Comparison of ENCODE assay signal across 24 cellular contexts in the genomic region with DNA sequence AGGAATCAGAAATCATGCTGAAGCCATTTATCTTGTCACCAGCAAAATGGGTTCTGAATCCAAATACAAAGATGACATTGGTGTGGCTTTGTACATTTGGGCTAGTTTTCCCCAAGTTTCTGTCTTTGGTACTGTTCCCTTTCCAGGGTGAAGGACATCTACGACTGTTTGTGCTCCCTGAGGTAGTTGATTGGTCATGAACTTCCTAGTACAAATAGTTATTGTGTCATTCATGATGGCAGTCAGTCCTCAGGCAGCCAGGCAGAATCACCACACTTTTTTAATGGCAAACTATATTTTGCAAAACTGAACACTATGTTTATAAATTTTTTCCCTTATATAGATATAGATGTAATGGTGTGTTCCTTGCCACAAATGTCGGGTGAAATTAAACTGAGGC.
"Had no signal": no experiment of that assay in that cellular context is flagged by ENCODE, and none has a peak within 500 bp of the region (broad histone marks: within the 10 kb centered on the region; RNA-seq: fewer than 3 reads in every experiment).

No MANE protein-coding gene starts in this region.

- H3K9me3 Mint-ChIP-seq: dendritic cell treated with granulocyte-macrophage colony-stimulating factor and Interleukin-4, amounts not matched to agents 40 ng/mL and 50 ng/mL, for 4 days; effector memory CD8-positive, alpha-beta T cell; memory B cell; naive B cell; nephron; stimulated activated naive B cell treated with anti-CD40 and anti-IgM and Interleukin-4, amounts not matched to agents 10 μg/mL and 1 μg/mL and 100 μg/mL, for 72 hours; stimulated activated naive CD8-positive, alpha-beta T cell treated with anti-CD3 and anti-CD28 coated beads, Interleukin-15, amount 100 ng/mL, for 72 hours had no signal

- H3K4me3 Mint-ChIP-seq: dendritic cell treated with granulocyte-macrophage colony-stimulating factor and Interleukin-4, amounts not matched to agents 40 ng/mL and 50 ng/mL, for 4 days; effector memory CD8-positive, alpha-beta T cell; memory B cell; naive B cell; nephron; stimulated activated naive B cell treated with anti-CD40 and anti-IgM and Interleukin-4, amounts not matched to agents 10 μg/mL and 1 μg/mL and 100 μg/mL, for 72 hours; stimulated activated naive CD8-positive, alpha-beta T cell treated with anti-CD3 and anti-CD28 coated beads, Interleukin-15, amount 100 ng/mL, for 72 hours had no signal

- ATAC-seq: effector memory CD8-positive, alpha-beta T cell; gastroesophageal sphincter; left lung; lower lobe of right lung; sciatic nerve; stimulated activated naive B cell treated with anti-CD40 and anti-IgM and Interleukin-4, amounts not matched to agents 10 μg/mL and 1 μg/mL and 100 μg/mL, for 72 hours; stimulated activated naive CD8-positive, alpha-beta T cell treated with anti-CD3 and anti-CD28 coated beads, Interleukin-15, amount 100 ng/mL, for 72 hours had no signal

- H3K4me3 ChIP-seq: esophagus squamous epithelium, gastroesophageal sphincter, left lung, lower lobe of right lung, prostate gland, spleen, thoracic aorta, transverse colon had no signal

- H3K9ac ChIP-seq: parathyroid adenoma had no signal

- H3K4me1 ChIP-seq: parathyroid adenoma, prostate gland had no signal

- DNase-seq: effector memory CD8-positive, alpha-beta T cell; esophagus squamous epithelium; foreskin fibroblast; glutamatergic neuron; islet precursor cell; left lung; lower lobe of right lung; midbrain; naive B cell; spleen; stimulated activated CD4-positive, alpha-beta T cell treated with anti-CD3 and anti-CD28 coated beads, Interleukin-15, amount 100 ng/mL, for 24 hours; stimulated activated CD4-positive, alpha-beta T cell treated with anti-CD3 and anti-CD28 coated beads, Interleukin-1b, Interleukin-23, amount 100 ng/mL, for 48 hours; stimulated activated CD4-positive, alpha-beta T cell treated with anti-CD3 and anti-CD28 coated beads, Interleukin-4, amount 100 ng/mL, for 24 hours; stimulated activated naive B cell treated with anti-CD40 and anti-IgM and Interleukin-4, amounts not matched to agents 10 μg/mL and 1 μg/mL and 100 μg/mL, for 72 hours; stimulated activated naive CD8-positive, alpha-beta T cell treated with anti-CD3 and anti-CD28 coated beads, Interleukin-15, amount 100 ng/mL, for 72 hours; transverse colon had no signal

- H3K27me3 ChIP-seq: esophagus squamous epithelium, gastroesophageal sphincter, left lung, spleen, transverse colon had no signal

- H3K27ac ChIP-seq: esophagus squamous epithelium, gastroesophageal sphincter, lower lobe of right lung, parathyroid adenoma, prostate gland, thoracic aorta, transverse colon had no signal

- H3K9me3 ChIP-seq: esophagus squamous epithelium, gastroesophageal sphincter, left lung, lower lobe of right lung, prostate gland, spleen, thoracic aorta, transverse colon had no signal

- H3K36me3 ChIP-seq: prostate gland had no signal

- H3K27me3 Mint-ChIP-seq: dendritic cell treated with granulocyte-macrophage colony-stimulating factor and Interleukin-4, amounts not matched to agents 40 ng/mL and 50 ng/mL, for 4 days; effector memory CD8-positive, alpha-beta T cell; memory B cell; naive B cell; stimulated activated naive B cell treated with anti-CD40 and anti-IgM and Interleukin-4, amounts not matched to agents 10 μg/mL and 1 μg/mL and 100 μg/mL, for 72 hours; stimulated activated naive CD8-positive, alpha-beta T cell treated with anti-CD3 and anti-CD28 coated beads, Interleukin-15, amount 100 ng/mL, for 72 hours had no signal

- H3K27ac Mint-ChIP-seq: dendritic cell treated with granulocyte-macrophage colony-stimulating factor and Interleukin-4, amounts not matched to agents 40 ng/mL and 50 ng/mL, for 4 days; nephron; stimulated activated naive B cell treated with anti-CD40 and anti-IgM and Interleukin-4, amounts not matched to agents 10 μg/mL and 1 μg/mL and 100 μg/mL, for 72 hours; stimulated activated naive CD8-positive, alpha-beta T cell treated with anti-CD3 and anti-CD28 coated beads, Interleukin-15, amount 100 ng/mL, for 72 hours had no signal

- H2AFZ ChIP-seq: parathyroid adenoma had no signal
